Comparison of ENCODE assay signal across 8 cellular contexts in the genomic region with DNA sequence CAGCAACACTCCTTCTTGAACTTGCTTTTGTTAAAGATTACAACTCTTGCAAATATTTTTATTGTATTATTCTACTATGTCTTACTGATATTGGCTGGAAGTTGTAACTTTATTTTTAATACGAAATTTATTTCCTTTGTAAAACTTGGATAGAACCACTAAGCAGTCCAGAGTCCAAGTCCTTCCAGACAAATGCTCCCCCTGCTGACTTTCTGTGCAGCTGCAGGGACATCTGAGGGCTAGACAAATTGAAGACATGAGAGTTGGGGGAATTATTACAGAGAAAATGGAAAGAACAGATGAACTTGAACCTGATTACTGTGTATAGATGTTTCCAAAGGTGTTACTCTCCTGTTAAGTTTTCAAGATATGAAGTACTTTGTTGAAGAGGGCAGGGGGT.
A peak's percentile ranks its signal among the peaks of the same experiment; 100 is the strongest.
DNase-seq lines count a peak whose midpoint lies in the region; ATAC-seq, FAIRE-seq and TF ChIP-seq lines count a peak whose summit lies in the region.

No MANE protein-coding gene starts in this region.

- FAIRE-seq in frontal cortex (lab: Jason Lieb, UNC): peak; percentile 64

- no peaks in the 10 kb centered on the region for H3K4me1 ChIP-seq in upper lobe of right lung

- peak; percentile 6 for DNase-seq in ACHN
- DNase-seq in RPMI7951 (ENCODE audit: low read depth): peak; percentile 16
- no peak for DNase-seq in frontal cortex (ENCODE audit: low spot score in 2 of 2)
- DNase-seq in upper lobe of right lung: no peak
- no peak for DNase-seq in GOT3 (lab: John Stamatoyannopoulos, UW)
- DNase-seq in stimulated activated CD4-positive, alpha-beta T cell treated with anti-CD3 and anti-CD28 coated beads, Interleukin-12 subunit alpha, Interleukin-12 subunit beta, amount 100 ng/mL, for 4 hours: no peak

- ATAC-seq in GM19351 (IDR thresholded peaks at IDR 0.05; ENCODE audit: unreplicated experiment): peak; percentile 38
- ATAC-seq in upper lobe of right lung: no peak
- ATAC-seq in HG03354 (IDR thresholded peaks at IDR 0.05; ENCODE audit: poor library complexity, severe bottlenecking, unreplicated experiment): no peak

- H3K36me3 ChIP-seq in upper lobe of right lung: no peaks in the 10 kb centered on the region

- no peak overlapping the region for H3K4me3 ChIP-seq in upper lobe of right lung

- H3K27ac ChIP-seq in upper lobe of right lung: no peak overlapping the region

- intact Hi-C loops in upper lobe of right lung (cut with DNase I): no loop called here

- in situ Hi-C loops in ACHN (cut with HindIII; ENCODE audit: low pct_ligation_motif_present, low pct_unique_long_range_greater_than_20kb, low sequenced_read_pairs): no loop called here

- no peaks in the 10 kb centered on the region for H3K9me3 ChIP-seq in upper lobe of right lung

- TF ChIP-seq CTCF in upper lobe of right lung (IDR thresholded peaks at IDR 0.05): peak; percentile 53

- no peaks in the 10 kb centered on the region for H3K27me3 ChIP-seq in upper lobe of right lung

Comparison
In these comparisons a context has a peak if more than half of its experiments do, and no peak if none do; other contexts are left out.
1. DNase-seq: peak in ACHN (single experiment) and RPMI7951 (single experiment); none in frontal cortex (0 of 2), upper lobe of right lung (single experiment), GOT3 (single experiment) and stimulated activated CD4-positive, alpha-beta T cell treated with anti-CD3 and anti-CD28 coated beads, Interleukin-12 subunit alpha, Interleukin-12 subunit beta, amount 100 ng/mL, for 4 hours (single experiment).